11 cellular contexts compared by ENCODE assay signal in the genomic region with DNA sequence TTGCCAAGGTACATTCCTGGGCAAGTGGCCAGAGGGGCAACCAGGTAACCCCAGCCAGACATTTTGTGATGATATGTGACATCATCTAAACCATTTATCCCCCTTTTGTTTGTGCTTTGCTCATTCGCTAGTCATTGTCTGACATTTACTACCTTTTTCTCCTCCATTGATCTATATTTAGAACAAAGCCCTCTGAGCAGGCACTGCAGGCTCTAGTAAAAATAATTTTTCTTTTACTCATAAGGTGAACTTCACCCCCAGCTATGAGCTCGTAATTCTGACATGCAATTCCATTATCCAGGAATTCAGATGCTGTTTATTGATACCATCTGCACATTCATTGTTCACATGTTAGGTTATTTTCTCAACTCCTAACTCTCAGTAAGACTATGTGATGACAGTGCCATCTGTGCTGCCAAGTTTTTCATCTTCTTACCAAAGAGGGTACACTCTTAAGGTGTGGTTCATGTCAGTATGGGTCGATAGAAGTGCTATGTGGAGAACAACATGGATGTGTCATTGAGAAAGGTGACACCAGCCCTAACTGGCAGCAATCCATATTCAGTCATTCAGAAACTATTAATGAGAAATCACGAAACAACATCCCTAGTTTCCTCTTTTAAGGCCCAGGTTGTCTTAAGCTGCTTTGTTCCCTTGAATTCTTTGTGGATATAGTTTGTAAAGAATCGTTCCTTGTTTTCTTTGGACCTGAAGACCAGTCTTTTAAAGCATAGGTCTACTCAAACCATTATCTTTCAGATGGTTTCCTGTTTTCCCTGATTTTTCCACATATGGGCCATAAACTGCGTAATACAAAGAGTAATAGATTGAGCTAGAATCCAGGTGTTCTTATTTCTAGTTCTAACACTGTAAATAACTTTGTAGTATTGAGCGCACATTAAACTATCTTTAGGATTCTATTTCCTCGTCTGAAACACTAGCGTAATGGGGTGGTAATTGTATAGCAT.
A peak's percentile ranks its signal among the peaks of the same experiment; 100 is the strongest.
DNase-seq lines count a peak whose midpoint lies in the region; ATAC-seq, FAIRE-seq and TF ChIP-seq lines count a peak whose summit lies in the region.
"Had no signal": no experiment of that assay in that cellular context is flagged by ENCODE, and none has a peak within 500 bp of the region (broad histone marks: within the 10 kb centered on the region; RNA-seq: fewer than 3 reads in every experiment).

No MANE protein-coding gene starts in this region.

- POLR2A ChIA-PET in AG04450 (lab: Yijun Ruan, JAX): interaction anchor here (0.9 to 1.0 kb wide), 2 partner anchors 17 to 27 kb away, joined by 3 to 4 read pairs; no protein-coding TSS in a partner anchor

- no peak overlapping the region for H2AFZ ChIP-seq in keratinocyte (ENCODE audit: control insufficient read depth, low read length)

- H3K79me2 ChIP-seq in keratinocyte (ENCODE audit: control insufficient read depth, insufficient read depth, low read length): peaks cover 24% of the 10 kb centered on the region

- no peaks in the 10 kb centered on the region for H3K9me1 ChIP-seq in keratinocyte (ENCODE audit: control insufficient read depth, extremely low read depth, insufficient read depth, low read length)

- DNase-seq in AG04450 (ENCODE audit: low read depth, low spot score) (peak; percentile 70), HS-27A (ENCODE audit: low read depth) (peak; percentile 79), amniotic stem cell (lab: John Stamatoyannopoulos, UW) (peak; percentile 10), keratinocyte (ENCODE audit: low read depth, low spot score) (peak; percentile 94), NCI-H774 (lab: John Stamatoyannopoulos, UW) (no peak), tibial artery (no peak), germinal center (ENCODE audit: low spot score) (no peak)
- DNase-seq: nucleus accumbens had no signal

- peak overlapping the region; percentile 48 for H3K9ac ChIP-seq in keratinocyte (ENCODE audit: control insufficient read depth, extremely low read depth, insufficient read depth, low read length)

- intact Hi-C loops in tibial artery (cut with DNase I; ENCODE audit: low total_unique reads): no loop called here

- dilution Hi-C loops in keratinocyte (cut with MboI; ENCODE audit: extremely low pct_ligation_motif_present, low sequenced_read_pairs): no loop called here

- H3K4me1 ChIP-seq in keratinocyte (ENCODE audit: control insufficient read depth, extremely low read depth, insufficient read depth, low read length) (peaks cover 39% of the 10 kb centered on the region), tibial artery (peaks cover 0 to 9% (median 3%) of the 10 kb centered on the region in 4 donors)

- peak overlapping the region; percentile 81 for H3K4me2 ChIP-seq in keratinocyte (ENCODE audit: control insufficient read depth, extremely low read depth, insufficient read depth, low read depth, low read length)

- H3K4me3 ChIP-seq in AG04450 (ENCODE audit: low read depth, low read length) (no peak overlapping the region), keratinocyte (ENCODE audit: control insufficient read depth in 2 of 3, extremely low read depth in 1 of 3, insufficient read depth in 2 of 3, low read depth in 1 of 3, low read length in 3 of 3) (peak overlapping the region in 2 of 3 experiments; percentile 3 to 80), tibial artery (no peak overlapping the region)
- H3K4me3 ChIP-seq: SK-N-MC had no signal

- H3K36me3 ChIP-seq in keratinocyte (ENCODE audit: control insufficient read depth in 2 of 2, extremely low read depth in 1 of 2, insufficient read depth in 2 of 2, low read length in 2 of 2) (no peaks in the 10 kb centered on the region), tibial artery (no peaks in the 10 kb centered on the region)

- ATAC-seq in HG03521 (IDR thresholded peaks at IDR 0.05; ENCODE audit: unreplicated experiment): no peak

- no peak for FAIRE-seq in keratinocyte (lab: Jason Lieb, UNC)

- no peaks in the 10 kb centered on the region for H3K27me3 ChIP-seq in AG04450 (ENCODE audit: control insufficient read depth, insufficient read depth, low read length)
- H3K27me3 ChIP-seq in keratinocyte (ENCODE audit: control insufficient read depth, extremely low read depth, insufficient read depth, low read length): no peaks in the 10 kb centered on the region
- no peaks in the 10 kb centered on the region for H3K27me3 ChIP-seq in tibial artery

- peak overlapping the region; percentile 86 for H3K27ac ChIP-seq in AG04450 (ENCODE audit: low read depth, low read length)
- H3K27ac ChIP-seq in keratinocyte (ENCODE audit: control insufficient read depth, insufficient read depth, low read length): peak overlapping the region; percentile 78
- no peak overlapping the region for H3K27ac ChIP-seq in tibial artery
- H3K27ac ChIP-seq: C4-2B, SK-N-MC had no signal

- TF ChIP-seq CTCF in AG04450 (IDR thresholded peaks at IDR 0.05; ENCODE audit: low read depth, low read length) (no peak), keratinocyte (optimal IDR thresholded peaks at IDR 0.05 in 1 of 3, IDR thresholded peaks at IDR 0.05 in 1 of 3, conservative IDR thresholded peaks at IDR 0.05 in 1 of 3; ENCODE audit: extremely low read depth in 1 of 3, insufficient read depth in 2 of 3, low read length in 3 of 3) (no peak), tibial artery (IDR thresholded peaks at IDR 0.05) (no peak)

- no peaks in the 10 kb centered on the region for H4K20me1 ChIP-seq in keratinocyte (ENCODE audit: control insufficient read depth, extremely low read depth, insufficient read depth, low read length)

- CTCF ChIA-PET in AG04450 (lab: Charles Lee): no interaction called here

- H3K9me3 ChIP-seq in AG04450 (ENCODE audit: control insufficient read depth, insufficient read depth, low read length) (no peaks in the 10 kb centered on the region), keratinocyte (ENCODE audit: control insufficient read depth, low read depth, low read length) (no peaks in the 10 kb centered on the region), tibial artery (no peaks in the 10 kb centered on the region)

Comparison
In these comparisons a context has a peak if more than half of its experiments do, and no peak if none do; other contexts are left out.
1. DNase-seq: peak in AG04450 (single experiment), HS-27A (single experiment), amniotic stem cell (single experiment) and keratinocyte (single experiment); none in NCI-H774 (single experiment), tibial artery (0 of 2) and germinal center (single experiment).
2. H3K27ac ChIP-seq: peak in AG04450 (single experiment) and keratinocyte (single experiment); none in tibial artery (0 of 2).
3. H3K4me3 ChIP-seq: peak in keratinocyte (2 of 3); none in AG04450 (single experiment) and tibial artery (0 of 2).